19 cellular contexts compared by ENCODE assay signal in the genomic region with DNA sequence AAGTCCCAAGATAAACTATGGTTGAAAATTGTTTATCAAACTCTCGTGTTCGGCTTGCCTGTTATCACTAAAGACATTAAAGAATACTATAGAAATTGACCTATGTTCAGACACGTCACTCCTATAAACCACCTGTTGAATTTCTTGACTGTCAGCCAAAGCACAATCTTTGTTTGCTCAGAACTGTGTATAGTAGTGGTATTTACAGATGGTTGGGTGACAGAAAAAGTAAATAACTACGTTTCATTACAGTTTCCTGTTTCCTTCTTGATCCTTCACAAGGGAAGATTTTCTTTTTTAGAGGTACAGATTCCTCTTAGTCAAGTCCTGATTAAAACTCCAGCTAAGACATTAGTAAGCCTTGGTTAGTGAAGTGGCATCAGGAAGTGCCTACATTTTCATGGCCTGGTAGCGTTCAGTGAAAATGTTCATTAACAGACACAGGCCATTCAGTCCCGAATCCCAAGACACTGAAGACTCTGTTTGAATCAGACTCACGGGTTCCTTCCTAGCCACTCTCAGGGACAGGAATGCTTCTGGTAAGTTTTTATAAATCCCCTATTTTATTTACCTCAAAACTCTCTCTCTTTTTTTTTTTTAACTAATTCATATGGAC. TPM values are rescaled to one million over a fixed set of nuclear protein-coding genes. Genes with fewer than 3 reads are reported as not detected.
DNase-seq lines count a peak whose midpoint lies in the region; ATAC-seq, FAIRE-seq and TF ChIP-seq lines count a peak whose summit lies in the region.
"Had no signal": no experiment of that assay in that cellular context is flagged by ENCODE, and none has a peak within 500 bp of the region (broad histone marks: within the 10 kb centered on the region; RNA-seq: fewer than 3 reads in every experiment).

Gene SMIM31, plus strand, starts transcription at position 259 of the 616 bp plus-strand sequence. CDS start 16,313 bp downstream, outside the sequence.

- WGBS in A549 (ENCODE audit: missing lambda C conversion rate), result 7% methylated on average over 7 of the region's 7 CpGs

- CTCF ChIA-PET in A549 (lab: Yijun Ruan, JAX), result interaction anchor here (0.6 kb wide), 1 partner anchor 1142 kb away, joined by 3 read pairs; no protein-coding TSS in a partner anchor

- intact Hi-C loops in left lung (cut with DNase I) (no loop called here), Right ventricle myocardium inferior (cut with DNase I) (no loop called here)

- TF ChIP-seq POLR2A in A549 (IDR thresholded peaks at IDR 0.05; ENCODE audit: low read length), result no peak

- peak in 1 of 2 experiments; percentile 39 for DNase-seq in A549 (ENCODE audit: low read depth in 1 of 2, low spot score in 1 of 2)
- DNase-seq in H4 (ENCODE audit: low spot score), result peak; percentile 19
- DNase-seq in SK-N-MC (ENCODE audit: low read depth, low spot score), result no peak
- DNase-seq in left lung, result no peak
- no peak for DNase-seq in Right ventricle myocardium inferior (ENCODE audit: missing footprints)
- DNase-seq in activated CD4-positive, alpha-beta T cell treated with anti-CD3 and anti-CD28 coated beads, Interleukin-2, amount 50 U/mL, for 48 hours, result no peak
- DNase-seq: anterior cingulate cortex; CD8-positive, alpha-beta memory T cell; DND-41; HFFc6; left ventricle myocardium superior; NCI-H2029; NCI-H526; nucleus accumbens; right lobe of liver had no signal

- H3K9ac ChIP-seq in SK-N-MC (ENCODE audit: insufficient read length), result no peak within 1 kb of the TSS

- FAIRE-seq in A549 (lab: Jason Lieb, UNC), result no peak

- ATAC-seq in A549, result peak; percentile 43 to 44; a peak in 1 of 6 replicates
- ATAC-seq in left lung, result peak; percentile 22
- no peak for ATAC-seq in Right ventricle myocardium inferior
- ATAC-seq in HG03442 (IDR thresholded peaks at IDR 0.05; ENCODE audit: unreplicated experiment), result no peak
- ATAC-seq in GM21723 (IDR thresholded peaks at IDR 0.05; ENCODE audit: unreplicated experiment), result no peak
- ATAC-seq: left ventricle myocardium superior; stimulated activated effector memory CD8-positive, alpha-beta T cell treated with anti-CD3 and anti-CD28 coated beads, Interleukin-12 subunit alpha, Interleukin-12 subunit beta, amount 100 ng/mL, for 72 hours had no signal

- no peak for TF ChIP-seq EP300 in A549 (IDR thresholded peaks at IDR 0.05)

- H3K4me3 ChIP-seq in A549, result no peak within 1 kb of the TSS
- H3K4me3 ChIP-seq in SK-N-MC, result no peak within 1 kb of the TSS
- H3K4me3 ChIP-seq in left lung, result no peak within 1 kb of the TSS
- H3K4me3 ChIP-seq: right lobe of liver, thoracic aorta had no signal

- H3K27me3 ChIP-seq in left lung, result no peaks in the 10 kb centered on the region
- H3K27me3 ChIP-seq: right lobe of liver had no signal

- no peak for TF ChIP-seq CTCF in A549 (IDR thresholded peaks at IDR 0.05)
- TF ChIP-seq CTCF in left lung (IDR thresholded peaks at IDR 0.05), result no peak

- POLR2A ChIA-PET in A549 (lab: Yijun Ruan, JAX), result no interaction called here

- no peak for TF ChIP-seq RAD21 in A549 (conservative IDR thresholded peaks at IDR 0.05 in 1 of 2, IDR thresholded peaks at IDR 0.05 in 1 of 2)

- H3K9me3 ChIP-seq in A549 (no peaks in the 10 kb centered on the region), SK-N-MC (ENCODE audit: low read depth, low read length) (no peaks in the 10 kb centered on the region), left lung (peaks cover 0 to 5% of the 10 kb centered on the region in 2 donors)
- H3K9me3 ChIP-seq: right lobe of liver, thoracic aorta had no signal

- H3K4me1 ChIP-seq in A549 (no peaks in the 10 kb centered on the region), left lung (no peaks in the 10 kb centered on the region)
- H3K4me1 ChIP-seq: right lobe of liver had no signal

- no peaks in the 10 kb centered on the region for H3K36me3 ChIP-seq in SK-N-MC (ENCODE audit: insufficient read depth, low read length)
- H3K36me3 ChIP-seq in left lung, result no peaks in the 10 kb centered on the region
- H3K36me3 ChIP-seq: right lobe of liver, thoracic aorta had no signal

- H3K27ac ChIP-seq in A549 (0 out of 6 replicates have a peak within 1 kb of the TSS, but pooled peaks of 1 of the 2 experiments have one; percentile 31), SK-N-MC (peak within 1 kb of the TSS; percentile 77), left lung (no peak within 1 kb of the TSS)
- H3K27ac ChIP-seq: right lobe of liver, thoracic aorta had no signal

- peak within 1 kb of the TSS; percentile 60 for H3K4me2 ChIP-seq in A549

TF ChIP-seq in A549, 52 proteins besides CTCF, POLR2A, EP300 and RAD21:
- TF ChIP-seq CHD2 (IDR thresholded peaks at IDR 0.05; ENCODE audit: low read length, partially characterized antibody) (no peak), USF2 (IDR thresholded peaks at IDR 0.05) (no peak), ZC3H11A (IDR thresholded peaks at IDR 0.05) (no peak), HMGXB4 (CRISPR knock-in tag; IDR thresholded peaks at IDR 0.05; ENCODE audit: borderline replicate concordance) (no peak), SMC3 (IDR thresholded peaks at IDR 0.05) (no peak), CHD4 (IDR thresholded peaks at IDR 0.05; ENCODE audit: borderline replicate concordance) (no peak), CBX2 (IDR thresholded peaks at IDR 0.05; ENCODE audit: borderline replicate concordance, low read depth) (no peak), HOXB13 (CRISPR knock-in tag; IDR thresholded peaks at IDR 0.05; ENCODE audit: low read depth) (no peak), TP53 (CRISPR knock-in tag; IDR thresholded peaks at IDR 0.05) (no peak), FOXS1 (CRISPR knock-in tag; IDR thresholded peaks at IDR 0.05) (no peak)
- TF ChIP-seq, protein P1, sequence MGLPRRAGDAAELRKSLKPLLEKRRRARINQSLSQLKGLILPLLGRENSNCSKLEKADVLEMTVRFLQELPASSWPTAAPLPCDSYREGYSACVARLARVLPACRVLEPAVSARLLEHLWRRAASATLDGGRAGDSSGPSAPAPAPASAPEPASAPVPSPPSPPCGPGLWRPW (IDR thresholded peaks at IDR 0.05), result no peak

RNA-seq across cellular contexts. Expression of gene SMIM31, which starts in this region (rescaled TPM):
- 0.28 and 0.39 TPM in 2 replicates for polyA plus RNA-seq in A549 (2011; rRNA removed)
- not detected in 2 replicates for polyA plus RNA-seq in A549 (2012; cell fraction: cytosol; rRNA removed)
- polyA plus RNA-seq in A549 (2012; cell fraction: nucleus; rRNA removed), result not detected in 2 replicates
- 0.04 TPM in 1 of 3 replicates, not detected in the others for polyA plus RNA-seq in A549 (2017; fragmentation: RNase III; extraction: RNeasy Plus Mini Kit Qiagen cat#74134 plus additional on column Dnase treatment)
- 0.12 TPM in 1 of 2 replicates, not detected in the other for polyA minus RNA-seq in A549 (2011; rRNA and poly(A)+ RNA removed)
- 0.04 TPM in 1 of 2 replicates, not detected in the other for total RNA-seq in H4 (2014; rRNA removed; shearing (Covaris generic))
- total RNA-seq in left lung, result under 1 TPM in 1 of 2 donors, not detected in 1; 0.31 TPM
- not detected for total RNA-seq in Right ventricle myocardium inferior
- total RNA-seq: CD8-positive, alpha-beta memory T cell; HFFc6; left ventricle myocardium superior; thoracic aorta had no signal
- polyA plus RNA-seq: CD8-positive, alpha-beta memory T cell had no signal

Comparison
In these comparisons a context has a peak if more than half of its experiments do, and no peak if none do; other contexts are left out.
1. Peak in ATAC-seq and H3K4me2 ChIP-seq in A549; RNA of the gene not detected or under 1 TPM.
2. Peak in DNase-seq in H4; RNA of the gene not detected or under 1 TPM.
3. Peak in ATAC-seq in left lung; RNA of the gene not detected or under 1 TPM.